Comparison of ENCODE assay signal across 8 cellular contexts in the genomic region with DNA sequence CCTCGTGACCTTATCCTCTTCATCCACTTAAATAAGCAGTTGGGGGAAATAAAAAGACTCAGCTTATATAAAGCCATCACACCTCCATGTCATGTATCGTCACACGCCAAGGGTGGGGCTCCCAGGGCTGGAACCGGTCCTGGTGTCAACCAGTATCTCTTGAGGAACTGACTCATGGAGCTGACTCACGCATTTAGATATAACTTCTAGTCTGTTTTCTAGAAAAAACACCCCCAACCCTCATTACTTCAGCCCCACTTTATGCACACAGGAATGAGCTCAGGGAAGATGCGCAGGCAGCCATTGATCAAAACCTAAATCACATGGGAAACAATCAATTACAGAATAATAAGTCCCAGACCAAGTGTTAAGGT. TPM values are rescaled to one million over a fixed set of nuclear protein-coding genes. Genes with fewer than 3 reads are reported as not detected.
DNase-seq lines count a peak whose midpoint lies in the region; ATAC-seq and TF ChIP-seq lines count a peak whose summit lies in the region.

No MANE protein-coding gene starts in this region.

- no peaks in the 10 kb centered on the region for H3K4me1 ChIP-seq in psoas muscle

- CTCF ChIA-PET in RWPE1 (lab: Yijun Ruan, JAX), result interaction anchor here (0.5 to 2.3 kb wide), 23 partner anchors 9 to 543 kb away, joined by 3 to 28 read pairs (median 5); a partner anchor contains a TSS

- intact Hi-C loops in psoas muscle (cut with DNase I), result loop anchor here in 1 of 2 donors (5.0 kb wide), 1 partner anchor 242 kb away; no protein-coding TSS in a partner anchor

- no peak for TF ChIP-seq CTCF in RWPE1 (conservative IDR thresholded peaks at IDR 0.05; ENCODE audit: low read depth)
- no peak for TF ChIP-seq CTCF in psoas muscle (IDR thresholded peaks at IDR 0.05)

- no peaks in the 10 kb centered on the region for H3K36me3 ChIP-seq in psoas muscle (ENCODE audit: insufficient read depth in 1 of 2, low read depth in 1 of 2)

- peak overlapping the region; percentile 89 for H3K27ac ChIP-seq in RWPE1
- no peak overlapping the region for H3K27ac ChIP-seq in psoas muscle

- 74 to 87% (median 78%) methylated on average over 6 of the region's 6 CpGs for WGBS in psoas muscle, 3 donors

- peak; percentile 60 to 83 (median 79) for ATAC-seq in psoas muscle
- no peak for ATAC-seq in HG02759 (IDR thresholded peaks at IDR 0.05; ENCODE audit: unreplicated experiment)

- POLR2A ChIA-PET in RWPE1 (lab: Yijun Ruan, JAX; ENCODE audit: low non-redundant PET), result interaction anchor here (0.7 kb wide), 1 partner anchor 36 kb away, joined by 7 read pairs; no protein-coding TSS in a partner anchor

- H3K9me3 ChIP-seq in psoas muscle, result no peaks in the 10 kb centered on the region

- H3K27me3 ChIP-seq in psoas muscle (ENCODE audit: insufficient read depth in 3 of 3, low read length in 2 of 3), result no peaks in the 10 kb centered on the region

- DNase-seq in GM04504 (ENCODE audit: low read depth) (peak; percentile 42), RWPE1 (ENCODE audit: low spot score) (peak; percentile 81), dermis blood vessel endothelial cell (peak; percentile 42), psoas muscle (no peak), retina (no peak), epidermal melanocyte (ENCODE audit: insufficient read length, low spot score) (no peak), UCSD-AML1 (lab: John Stamatoyannopoulos, UW; ENCODE audit: unreplicated experiment) (no peak)

- no peak overlapping the region for H3K4me3 ChIP-seq in psoas muscle

RNA-seq across cellular contexts. Expression of a gene that starts 6.9 kb away (rescaled TPM):
- total RNA-seq in dermis blood vessel endothelial cell, result not detected in 2 replicates
- under 1 TPM in 3 of 4 donors, not detected in 1; 0.08 to 0.19 (median 0.13) TPM for total RNA-seq in psoas muscle
- polyA plus RNA-seq in psoas muscle, result under 1 TPM in 1 of 3 donors, not detected in 2; 0.26 TPM

RNA-seq across cellular contexts. Expression of a gene that starts 37.2 kb away (rescaled TPM):
- total RNA-seq in dermis blood vessel endothelial cell (under 0.01 and 0.05 TPM in 2 replicates), psoas muscle (1 to 10 TPM; 1.1 to 3.9 (median 2.1) TPM)
- polyA plus RNA-seq in psoas muscle, result 1 to 10 TPM in 2 of 3 donors, under 1 TPM in 1; 0.05 to 2.0 (median 1.9) TPM

RNA-seq across cellular contexts. Expression of a gene that starts 37.9 kb away (rescaled TPM):
- total RNA-seq in dermis blood vessel endothelial cell, result under 0.01 TPM in 1 of 2 replicates, not detected in the other
- 100 to 1,000 TPM; 130 to 505 (median 308) TPM for total RNA-seq in psoas muscle
- 100 to 1,000 TPM in 2 of 3 donors, 10 to 100 TPM in 1; 86.7 to 152 (median 122) TPM for polyA plus RNA-seq in psoas muscle

Comparison
In these comparisons a context has a peak if more than half of its experiments do, and no peak if none do; other contexts are left out.
1. DNase-seq: peak in GM04504 (single experiment), RWPE1 (single experiment) and dermis blood vessel endothelial cell (single experiment); none in psoas muscle (0 of 2), retina (single experiment), epidermal melanocyte (single experiment) and UCSD-AML1 (single experiment).
2. RNA of a gene that starts 37.9 kb away (total RNA-seq): 130 to 505 TPM in psoas muscle; under 0.01 TPM in dermis blood vessel endothelial cell; every median in the first group is over 100 times any median in the second.